ENCODE assay signal across 15 cellular contexts in the genomic region with DNA sequence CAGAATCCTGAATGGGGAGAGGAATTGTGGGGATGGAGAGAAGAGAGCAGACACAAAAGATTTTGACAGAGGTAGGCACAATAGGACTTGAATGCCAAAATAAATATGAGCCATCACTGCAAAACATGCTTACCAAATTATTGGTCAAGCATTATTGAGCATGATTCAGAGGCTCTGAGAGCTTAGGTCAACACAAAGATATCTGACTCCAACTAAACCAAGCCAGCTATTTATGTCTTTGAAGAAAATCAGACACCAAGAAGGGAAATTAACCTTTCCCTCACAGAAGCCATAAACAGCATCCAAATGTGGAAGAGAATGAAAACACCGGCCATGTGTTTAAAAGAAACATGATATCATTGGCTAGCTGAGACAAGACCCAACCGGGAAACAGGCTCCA.
DNase-seq lines count a peak whose midpoint lies in the region; ATAC-seq and TF ChIP-seq lines count a peak whose summit lies in the region.
"Had no signal": no experiment of that assay in that cellular context is flagged by ENCODE, and none has a peak within 500 bp of the region (broad histone marks: within the 10 kb centered on the region; RNA-seq: fewer than 3 reads in every experiment).

No MANE protein-coding gene starts in this region.

- POLR2A ChIA-PET in activated CD4-positive, alpha-beta T cell treated with anti-CD3 and anti-CD28 coated beads for 36 hours (lab: Charles Lee): no interaction called here

- H2AFZ ChIP-seq in fibroblast of lung (ENCODE audit: low read length) (no peak overlapping the region), smooth muscle cell (ENCODE audit: low read depth) (no peak overlapping the region)

- intact Hi-C loops in activated CD4-positive, alpha-beta T cell treated with anti-CD3 and anti-CD28 coated beads for 36 hours (cut with DNase I, micrococcal nuclease): no loop called here

- no peaks in the 10 kb centered on the region for H3K36me3 Mint-ChIP-seq in activated CD4-positive, alpha-beta T cell treated with anti-CD3 and anti-CD28 coated beads for 36 hours (ENCODE audit: low read depth)

- H3K9me3 Mint-ChIP-seq in activated CD4-positive, alpha-beta T cell treated with anti-CD3 and anti-CD28 coated beads for 36 hours (ENCODE audit: low read depth): no peaks in the 10 kb centered on the region
- H3K9me3 Mint-ChIP-seq: IgD-negative memory B cell had no signal

- no peak for ATAC-seq in GM18870 (IDR thresholded peaks at IDR 0.05; ENCODE audit: unreplicated experiment)
- no peak for ATAC-seq in activated CD4-positive, alpha-beta T cell treated with anti-CD3 and anti-CD28 coated beads for 36 hours
- ATAC-seq: activated T-cell treated with anti-CD3 and anti-CD28 coated beads, Interleukin-2, amount 50 U/mL, for 72 hours had no signal

- 76% methylated on average over 2 of the region's 2 CpGs for WGBS in smooth muscle cell (ENCODE audit: low lambda C conversion rate)

- CTCF ChIA-PET in activated CD4-positive, alpha-beta T cell treated with anti-CD3 and anti-CD28 coated beads for 36 hours (lab: Charles Lee): interaction anchor here (0.9 kb wide), 1 partner anchor 14 kb away, joined by 3 read pairs; no protein-coding TSS in a partner anchor

- H4K20me1 ChIP-seq in fibroblast of lung (ENCODE audit: control insufficient read depth, extremely low read depth, insufficient read depth, low read length) (no peaks in the 10 kb centered on the region), smooth muscle cell (ENCODE audit: low read depth) (no peaks in the 10 kb centered on the region)

- peak; percentile 61 for DNase-seq in NCI-H510A treated with DMSO at 0.1 percent for 48 hours (lab: John Stamatoyannopoulos, UW)
- DNase-seq in NCI-H510A (lab: John Stamatoyannopoulos, UW): no peak
- peak; percentile 41 for DNase-seq in NCI-H226
- DNase-seq in fibroblast of lung (ENCODE audit: low read depth in 2 of 2): peak; percentile 59 to 91
- no peak for DNase-seq in smooth muscle cell (lab: John Stamatoyannopoulos, UW; ENCODE audit: unreplicated experiment)
- DNase-seq in NCI-H2107 treated with DMSO at 0.1 percent for 48 hours (lab: John Stamatoyannopoulos, UW; ENCODE audit: unreplicated experiment): no peak
- DNase-seq in activated CD4-positive, alpha-beta T cell treated with anti-CD3 and anti-CD28 coated beads for 36 hours: no peak
- DNase-seq: activated T-cell treated with anti-CD3 and anti-CD28 coated beads, Interleukin-2, amount 50 U/mL, for 72 hours; Calu3; hypothalamus; NCI-H146; trophoblast cell had no signal

- no peaks in the 10 kb centered on the region for H3K4me1 Mint-ChIP-seq in activated CD4-positive, alpha-beta T cell treated with anti-CD3 and anti-CD28 coated beads for 36 hours
- H3K4me1 Mint-ChIP-seq: IgD-negative memory B cell had no signal

- H3K4me1 ChIP-seq in fibroblast of lung (ENCODE audit: control insufficient read depth, extremely low read depth, insufficient read depth, low read length) (no peaks in the 10 kb centered on the region), smooth muscle cell (ENCODE audit: low read depth) (no peaks in the 10 kb centered on the region)

- no peaks in the 10 kb centered on the region for H3K27me3 Mint-ChIP-seq in activated CD4-positive, alpha-beta T cell treated with anti-CD3 and anti-CD28 coated beads for 36 hours
- H3K27me3 Mint-ChIP-seq: IgD-negative memory B cell had no signal

- no peak overlapping the region for H3K4me3 Mint-ChIP-seq in activated CD4-positive, alpha-beta T cell treated with anti-CD3 and anti-CD28 coated beads for 36 hours
- H3K4me3 Mint-ChIP-seq: activated T-cell treated with anti-CD3 and anti-CD28 coated beads, Interleukin-2, amount 50 U/mL, for 72 hours; IgD-negative memory B cell had no signal

- no peaks in the 10 kb centered on the region for H3K27me3 ChIP-seq in fibroblast of lung (ENCODE audit: control insufficient read depth, insufficient read depth, low read length)
- no peaks in the 10 kb centered on the region for H3K27me3 ChIP-seq in smooth muscle cell (ENCODE audit: low read depth)

- H3F3A ChIP-seq in smooth muscle cell (ENCODE audit: low read depth): no peaks in the 10 kb centered on the region

- H3K4me3 ChIP-seq in fibroblast of lung (replicated peaks in 1 of 4; ENCODE audit: control extremely low read depth in 1 of 4, insufficient read depth in 1 of 4, low read depth in 3 of 4, low read length in 4 of 4) (no peak overlapping the region), smooth muscle cell (no peak overlapping the region)
- H3K4me3 ChIP-seq: lung had no signal

- no peaks in the 10 kb centered on the region for H3K36me3 ChIP-seq in fibroblast of lung (ENCODE audit: control insufficient read depth, insufficient read depth, low read length)
- no peaks in the 10 kb centered on the region for H3K36me3 ChIP-seq in smooth muscle cell (ENCODE audit: low read depth)

- H3K27ac ChIP-seq in fibroblast of lung (ENCODE audit: insufficient read depth, low read length) (no peak overlapping the region), smooth muscle cell (ENCODE audit: low read depth) (no peak overlapping the region)

- TF ChIP-seq CTCF in fibroblast of lung (conservative IDR thresholded peaks at IDR 0.05 in 1 of 2, IDR thresholded peaks at IDR 0.05 in 1 of 2; ENCODE audit: low read depth in 1 of 2, low read length in 2 of 2) (no peak), smooth muscle cell (IDR thresholded peaks at IDR 0.05; ENCODE audit: borderline replicate concordance, insufficient read depth, poor library complexity, severe bottlenecking) (no peak)

- H3K9ac ChIP-seq in fibroblast of lung (ENCODE audit: insufficient read depth, low read length) (no peak overlapping the region), smooth muscle cell (ENCODE audit: low read depth) (no peak overlapping the region)

- H3K27ac Mint-ChIP-seq in activated CD4-positive, alpha-beta T cell treated with anti-CD3 and anti-CD28 coated beads for 36 hours: no peak overlapping the region
- H3K27ac Mint-ChIP-seq: activated T-cell treated with anti-CD3 and anti-CD28 coated beads, Interleukin-2, amount 50 U/mL, for 72 hours; IgD-negative memory B cell had no signal

- H3K79me2 ChIP-seq in fibroblast of lung (ENCODE audit: control insufficient read depth, insufficient read depth, low read length): no peaks in the 10 kb centered on the region
- no peaks in the 10 kb centered on the region for H3K79me2 ChIP-seq in smooth muscle cell (ENCODE audit: low read depth)

- H3K4me2 ChIP-seq in fibroblast of lung (ENCODE audit: extremely low read depth, insufficient read depth, low read length): no peak overlapping the region
- peak overlapping the region; percentile 35 for H3K4me2 ChIP-seq in smooth muscle cell

- H3K9me3 ChIP-seq in fibroblast of lung (ENCODE audit: control insufficient read depth, insufficient read depth, low read depth, low read length): no peaks in the 10 kb centered on the region
- no peaks in the 10 kb centered on the region for H3K9me3 ChIP-seq in smooth muscle cell (replicated peaks; ENCODE audit: low read depth)

Comparison
In these comparisons a context has a peak if more than half of its experiments do, and no peak if none do; other contexts are left out.
1. DNase-seq: peak in NCI-H510A treated with DMSO at 0.1 percent for 48 hours (single experiment), NCI-H226 (single experiment) and fibroblast of lung (2 of 2); none in NCI-H510A (single experiment), smooth muscle cell (single experiment), NCI-H2107 treated with DMSO at 0.1 percent for 48 hours (single experiment) and activated CD4-positive, alpha-beta T cell treated with anti-CD3 and anti-CD28 coated beads for 36 hours (single experiment).